20 cellular contexts compared by ENCODE assay signal in the genomic region with DNA sequence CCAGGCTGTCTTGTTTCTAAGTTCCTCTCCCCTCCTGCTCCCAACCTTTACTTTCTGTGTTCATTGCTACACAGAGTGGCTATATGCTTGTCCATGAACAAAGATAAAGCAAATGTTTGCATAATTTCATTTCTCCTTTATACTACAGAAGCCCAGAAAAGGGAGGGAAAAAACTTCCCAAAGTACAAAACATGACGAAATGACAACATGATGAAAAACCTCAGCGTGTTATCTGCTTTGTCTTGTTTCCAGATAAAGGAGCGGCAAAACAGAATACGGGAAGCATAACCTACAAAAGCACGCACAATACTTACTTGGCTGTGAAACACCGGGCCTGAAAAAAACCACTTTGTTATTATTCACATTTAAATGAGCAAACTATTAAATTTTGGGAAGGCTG.
"Had no signal": no experiment of that assay in that cellular context is flagged by ENCODE, and none has a peak within 500 bp of the region (broad histone marks: within the 10 kb centered on the region; RNA-seq: fewer than 3 reads in every experiment).

No MANE protein-coding gene starts in this region.

- H3K36me3 ChIP-seq: cardiac muscle cell, heart right ventricle, left lung, prostate gland, thyroid gland, upper lobe of right lung had no signal

- H3K36me3 Mint-ChIP-seq: activated naive CD4-positive, alpha-beta T cell treated with anti-CD3 and anti-CD28 coated beads, Interleukin-2, amount 10 ng/mL, durations not matched to agents 7 days and 5 days; naive thymus-derived CD4-positive, alpha-beta T cell; T-cell had no signal

- H3K4me3 Mint-ChIP-seq: activated CD4-positive, alpha-beta memory T cell treated with anti-CD3 and anti-CD28 coated beads, Interleukin-2, amount 10 ng/mL, durations not matched to agents 7 days and 5 days; activated CD4-positive, alpha-beta T cell treated with anti-CD3 and anti-CD28 coated beads, Interleukin-2, amount 10 ng/mL, durations not matched to agents 24 days and 14 days; activated naive CD4-positive, alpha-beta T cell treated with anti-CD3 and anti-CD28 coated beads, Interleukin-2, amount 10 ng/mL, durations not matched to agents 7 days and 5 days; activated T-cell treated with anti-CD3 and anti-CD28 coated beads, Interleukin-2, amount 50 U/mL, for 72 hours; naive thymus-derived CD4-positive, alpha-beta T cell; T-cell; T-helper 2 cell treated with Interferon-gamma antibody and Interleukin-4, amounts not matched to agents 5 μg/mL and 100 μg/mL, for 36 hours had no signal

- H3K27me3 Mint-ChIP-seq: activated CD4-positive, alpha-beta memory T cell treated with anti-CD3 and anti-CD28 coated beads, Interleukin-2, amount 10 ng/mL, durations not matched to agents 7 days and 5 days; activated CD4-positive, alpha-beta T cell treated with anti-CD3 and anti-CD28 coated beads, Interleukin-2, amount 10 ng/mL, durations not matched to agents 24 days and 14 days; activated naive CD4-positive, alpha-beta T cell treated with anti-CD3 and anti-CD28 coated beads, Interleukin-2, amount 10 ng/mL, durations not matched to agents 7 days and 5 days; T-cell had no signal

- H3K27ac ChIP-seq: cardiac muscle cell, epithelial cell of prostate, left lung, prostate gland, thyroid gland, upper lobe of right lung had no signal

- H3K4me1 ChIP-seq: left lung, thyroid gland had no signal

- H3K9me3 Mint-ChIP-seq: activated CD4-positive, alpha-beta memory T cell treated with anti-CD3 and anti-CD28 coated beads, Interleukin-2, amount 10 ng/mL, durations not matched to agents 7 days and 5 days; activated CD4-positive, alpha-beta T cell treated with anti-CD3 and anti-CD28 coated beads, Interleukin-2, amount 10 ng/mL, durations not matched to agents 24 days and 14 days; activated naive CD4-positive, alpha-beta T cell treated with anti-CD3 and anti-CD28 coated beads, Interleukin-2, amount 10 ng/mL, durations not matched to agents 7 days and 5 days; activated T-cell treated with anti-CD3 and anti-CD28 coated beads, Interleukin-2, amount 50 U/mL, for 72 hours; naive thymus-derived CD4-positive, alpha-beta T cell; T-cell; T-helper 2 cell treated with Interferon-gamma antibody and Interleukin-4, amounts not matched to agents 5 μg/mL and 100 μg/mL, for 36 hours had no signal

- ATAC-seq: activated T-cell treated with anti-CD3 and anti-CD28 coated beads, Interleukin-2, amount 50 U/mL, for 72 hours; heart right ventricle; left lung; naive thymus-derived CD4-positive, alpha-beta T cell; T-cell; upper lobe of right lung had no signal

- H3K4me3 ChIP-seq: cardiac muscle cell, heart right ventricle, left lung, lung, prostate gland, thyroid gland, upper lobe of right lung had no signal

- H3K27me3 ChIP-seq: cardiac muscle cell, heart right ventricle, left lung, thyroid gland, upper lobe of right lung had no signal

- DNase-seq: activated CD4-positive, alpha-beta memory T cell treated with anti-CD3 and anti-CD28 coated beads, Interleukin-2, amount 10 ng/mL, durations not matched to agents 7 days and 5 days; activated CD4-positive, alpha-beta T cell treated with anti-CD3 and anti-CD28 coated beads, Interleukin-2, amount 10 ng/mL, durations not matched to agents 24 days and 14 days; activated effector memory CD4-positive, alpha-beta T cell treated with Interleukin-2 at 50 U/mL for 16 hours; activated naive CD4-positive, alpha-beta T cell treated with anti-CD3 and anti-CD28 coated beads, Interleukin-2, amount 10 ng/mL, durations not matched to agents 7 days and 5 days; activated T-cell treated with anti-CD3 and anti-CD28 coated beads, Interleukin-2, amount 50 U/mL, for 72 hours; cortex of kidney; heart right ventricle; kidney glomerular epithelial cell; left lung; naive thymus-derived CD4-positive, alpha-beta T cell; stimulated activated CD4-positive, alpha-beta T cell treated with anti-CD3 and anti-CD28 coated beads, Interleukin-4, amount 100 ng/mL, for 24 hours; stimulated activated naive CD4-positive, alpha-beta T cell treated with Interleukin-2 at 50 U/mL for 16 hours; T-cell; thyroid gland; upper lobe of right lung had no signal

- H3K9me3 ChIP-seq: heart right ventricle, left lung, prostate gland, thyroid gland, upper lobe of right lung had no signal

- H3K27ac Mint-ChIP-seq: activated CD4-positive, alpha-beta memory T cell treated with anti-CD3 and anti-CD28 coated beads, Interleukin-2, amount 10 ng/mL, durations not matched to agents 7 days and 5 days; activated CD4-positive, alpha-beta T cell treated with anti-CD3 and anti-CD28 coated beads, Interleukin-2, amount 10 ng/mL, durations not matched to agents 24 days and 14 days; activated naive CD4-positive, alpha-beta T cell treated with anti-CD3 and anti-CD28 coated beads, Interleukin-2, amount 10 ng/mL, durations not matched to agents 7 days and 5 days; activated T-cell treated with anti-CD3 and anti-CD28 coated beads, Interleukin-2, amount 50 U/mL, for 72 hours; T-cell; T-helper 2 cell treated with Interferon-gamma antibody and Interleukin-4, amounts not matched to agents 5 μg/mL and 100 μg/mL, for 36 hours had no signal
